In the genomic region with DNA sequence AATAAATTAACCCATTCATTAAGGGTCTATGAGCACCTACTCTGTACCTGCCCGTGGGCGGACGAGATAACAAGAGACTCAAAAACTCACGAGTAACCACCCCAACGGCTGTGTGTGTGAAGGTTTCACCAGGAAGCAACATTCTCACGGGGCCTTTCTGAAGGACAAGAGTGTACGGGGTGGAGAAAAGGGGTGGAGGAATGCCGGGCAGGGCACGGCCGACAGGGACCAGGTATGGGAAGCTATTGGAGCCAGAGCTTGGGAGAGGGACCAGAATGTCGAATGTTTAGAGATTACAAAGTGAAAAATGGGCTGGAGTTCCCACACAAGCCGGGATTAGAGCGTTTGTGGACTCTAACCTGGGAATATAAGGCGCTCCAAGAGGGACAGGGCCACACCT, we compare ENCODE assay signal across 8 cellular contexts. TPM values are rescaled to one million over a fixed set of nuclear protein-coding genes. Genes with fewer than 3 reads are reported as not detected.
DNase-seq lines count a peak whose midpoint lies in the region; ATAC-seq and TF ChIP-seq lines count a peak whose summit lies in the region.

No MANE protein-coding gene starts in this region.

- peaks cover 60% of the 10 kb centered on the region for H3K79me2 ChIP-seq in GM23248 (ENCODE audit: insufficient read depth)
- peaks cover 56% of the 10 kb centered on the region for H3K79me2 ChIP-seq in SU-DHL-6 (ENCODE audit: insufficient read depth, low read length)

- H3K4me2 ChIP-seq in GM23248 (ENCODE audit: unreplicated experiment) (peak overlapping the region; percentile 93), SU-DHL-6 (ENCODE audit: low read depth, low read length, poor library complexity, severe bottlenecking) (peak overlapping the region; percentile 96)

- H3K9me3 ChIP-seq in GM23248 (ENCODE audit: low read depth) (no peaks in the 10 kb centered on the region), SU-DHL-6 (ENCODE audit: insufficient read depth, low read length) (no peaks in the 10 kb centered on the region)

- no peak for ATAC-seq in HG02981 (IDR thresholded peaks at IDR 0.05; ENCODE audit: unreplicated experiment)

- DNase-seq in GM23248 (no peak), fibroblast of mammary gland (ENCODE audit: low read depth) (no peak), retinal pigment epithelial cell (ENCODE audit: low read depth) (no peak), HuH-7 (ENCODE audit: low spot score) (no peak), NCI-H2029 treated with DMSO at 0.1 percent for 48 hours (lab: John Stamatoyannopoulos, UW) (no peak), NCI-H2107 (lab: John Stamatoyannopoulos, UW) (no peak)

- TF ChIP-seq CTCF in SU-DHL-6 (IDR thresholded peaks at IDR 0.05; ENCODE audit: insufficient read depth, low read length, poor library complexity, severe bottlenecking) (no peak), fibroblast of mammary gland (conservative IDR thresholded peaks at IDR 0.05; ENCODE audit: control insufficient read depth, insufficient read depth, low read depth, low read length) (no peak), retinal pigment epithelial cell (conservative IDR thresholded peaks at IDR 0.05; ENCODE audit: low read depth, low read length) (no peak)

- H3K9ac ChIP-seq in GM23248, result peak overlapping the region; percentile 89
- no peak overlapping the region for H3K9ac ChIP-seq in SU-DHL-6 (ENCODE audit: low read length)

- in situ Hi-C loops in GM23248 (cut with MboI), result no loop called here

- no peak overlapping the region for H2AFZ ChIP-seq in GM23248
- H2AFZ ChIP-seq in SU-DHL-6 (ENCODE audit: low read depth, low read length, severe bottlenecking), result no peak overlapping the region

- peaks cover 3% of the 10 kb centered on the region; the same call in 1 of the 2 replicates for H3K27me3 ChIP-seq in GM23248 (replicated peaks; ENCODE audit: insufficient read depth)
- H3K27me3 ChIP-seq in SU-DHL-6 (ENCODE audit: low read length), result no peaks in the 10 kb centered on the region

- 32% methylated on average over 14 of the region's 14 CpGs for WGBS in GM23248 (ENCODE audit: low coverage in 1 of 2, low lambda C conversion rate in 2 of 2, missing lambda C conversion rate in 2 of 2), 2 experiments

- H3K4me1 ChIP-seq in GM23248 (ENCODE audit: insufficient read depth), result peaks cover 20% of the 10 kb centered on the region

- H4K20me1 ChIP-seq in GM23248 (ENCODE audit: insufficient read depth) (peaks cover 34% of the 10 kb centered on the region), SU-DHL-6 (ENCODE audit: low read depth, low read length) (0 out of 2 replicates have a peak, but pooled peaks cover 16% of the 10 kb centered on the region)

- H3F3A ChIP-seq in GM23248 (ENCODE audit: insufficient read depth) (peaks cover 11% of the 10 kb centered on the region), SU-DHL-6 (ENCODE audit: insufficient read depth) (no peaks in the 10 kb centered on the region; the same call in 1 of the 2 replicates)

- H3K4me3 ChIP-seq in GM23248 (peak overlapping the region; percentile 100), SU-DHL-6 (ENCODE audit: insufficient read depth, low read length, poor library complexity, severe bottlenecking) (peak overlapping the region; percentile 87), fibroblast of mammary gland (ENCODE audit: control insufficient read depth, low read depth, low read length) (peak overlapping the region; percentile 86), retinal pigment epithelial cell (ENCODE audit: low read length) (peak overlapping the region; percentile 89)

- H3K36me3 ChIP-seq in GM23248 (ENCODE audit: low read depth) (no peaks in the 10 kb centered on the region), SU-DHL-6 (ENCODE audit: low read length) (no peaks in the 10 kb centered on the region)

- no peak overlapping the region for H3K27ac ChIP-seq in GM23248
- H3K27ac ChIP-seq in SU-DHL-6 (ENCODE audit: low read depth, low read length), result no peak overlapping the region

- H3K9me2 ChIP-seq in GM23248 (ENCODE audit: insufficient read depth), result no peaks in the 10 kb centered on the region
- H3K9me2 ChIP-seq in SU-DHL-6 (replicated peaks; ENCODE audit: insufficient read depth, low read length), result no peaks in the 10 kb centered on the region

RNA-seq across cellular contexts. Expression of a gene that starts 1.6 kb away (rescaled TPM):
- 17.7 and 25.9 TPM in 2 replicates for total RNA-seq in GM23248 (2014; rRNA removed; shearing (Covaris generic))
- polyA plus RNA-seq in GM23248 (2016; fragmentation: Nextera tagmentation; extraction: Ambion mirVana), result 21.0 and 22.9 TPM in 2 replicates
